In genomic region chr19:19909654-19910053, GRCh38 we compare ENCODE assay signal across 25 cellular contexts.
"Had no signal": no experiment of that assay in that cellular context is flagged by ENCODE, and none has a peak within 500 bp of the region (broad histone marks: within the 10 kb centered on the region; RNA-seq: fewer than 3 reads in every experiment).

No MANE protein-coding gene starts in this region.

- H3K27me3 Mint-ChIP-seq: dendritic cell treated with granulocyte-macrophage colony-stimulating factor and Interleukin-4, amounts not matched to agents 40 ng/mL and 50 ng/mL, for 4 days; effector memory CD8-positive, alpha-beta T cell; naive B cell; naive thymus-derived CD8-positive, alpha-beta T cell had no signal

- DNase-seq: cortex of kidney; effector CD8-positive, alpha-beta T cell; effector memory CD8-positive, alpha-beta T cell; endodermal cell; erythroblast; esophagus squamous epithelium; foreskin fibroblast; foreskin melanocyte; gastrocnemius medialis; glutamatergic neuron; head of caudate nucleus; heart right ventricle; hippocampal formation; left cardiac atrium; left lung; left ventricle myocardium superior; lower lobe of right lung; mesenchymal stem cell; mucosa of descending colon; naive B cell; naive thymus-derived CD8-positive, alpha-beta T cell had no signal

- H3K4me3 ChIP-seq: esophagus squamous epithelium, gastrocnemius medialis, heart right ventricle, left lung, lower lobe of right lung, mucosa of descending colon had no signal

- H3K4me1 ChIP-seq: esophagus squamous epithelium, gastrocnemius medialis, heart right ventricle, left lung, lower lobe of right lung had no signal

- H3K27ac ChIP-seq: epithelial cell of prostate, esophagus squamous epithelium, gastrocnemius medialis, heart right ventricle, left lung, lower lobe of right lung had no signal

- H3K9me3 ChIP-seq: gastrocnemius medialis, lower lobe of right lung had no signal

- H3K9me3 Mint-ChIP-seq: effector memory CD8-positive, alpha-beta T cell; endodermal cell; mesothelial cell of epicardium; naive thymus-derived CD8-positive, alpha-beta T cell had no signal

- H3K36me3 ChIP-seq: gastrocnemius medialis, lower lobe of right lung had no signal

- H3K27ac Mint-ChIP-seq: dendritic cell treated with granulocyte-macrophage colony-stimulating factor and Interleukin-4, amounts not matched to agents 40 ng/mL and 50 ng/mL, for 4 days; effector memory CD8-positive, alpha-beta T cell; endodermal cell; naive B cell had no signal

- ATAC-seq: effector memory CD8-positive, alpha-beta T cell; esophagus mucosa; gastrocnemius medialis; heart right ventricle; left cardiac atrium; left lung; left ventricle myocardium superior; lower lobe of right lung; mucosa of descending colon; naive thymus-derived CD8-positive, alpha-beta T cell had no signal

- H3K4me3 Mint-ChIP-seq: dendritic cell treated with granulocyte-macrophage colony-stimulating factor and Interleukin-4, amounts not matched to agents 40 ng/mL and 50 ng/mL, for 4 days; effector memory CD8-positive, alpha-beta T cell; endodermal cell; mesothelial cell of epicardium had no signal

- H3K27me3 ChIP-seq: esophagus squamous epithelium, gastrocnemius medialis, heart right ventricle, left lung had no signal
